25 cellular contexts compared by ENCODE assay signal in genomic region chr3:46850468-46850780, GRCh38. TPM values are rescaled to one million over a fixed set of nuclear protein-coding genes. Genes with fewer than 3 reads are reported as not detected.
"Had no signal": no experiment of that assay in that cellular context is flagged by ENCODE, and none has a peak within 500 bp of the region (broad histone marks: within the 10 kb centered on the region; RNA-seq: fewer than 3 reads in every experiment).

No MANE protein-coding gene starts in this region.

- H3K27ac Mint-ChIP-seq: endodermal cell; natural killer cell treated with Interleukin-12 subunit alpha and Interleukin-12 subunit beta and Interleukin-15 and Interleukin-18, amount 100 ng/mL, for 72 hours; stimulated activated naive B cell treated with anti-CD40 and anti-IgM and Interleukin-4, amounts not matched to agents 10 μg/mL and 1 μg/mL and 100 μg/mL, for 72 hours had no signal

- H3K4me3 Mint-ChIP-seq: endodermal cell; natural killer cell treated with Interleukin-12 subunit alpha and Interleukin-12 subunit beta and Interleukin-15 and Interleukin-18, amount 100 ng/mL, for 72 hours; stimulated activated naive B cell treated with anti-CD40 and anti-IgM and Interleukin-4, amounts not matched to agents 10 μg/mL and 1 μg/mL and 100 μg/mL, for 72 hours; stimulated activated naive CD8-positive, alpha-beta T cell treated with anti-CD3 and anti-CD28 coated beads, Interleukin-15, amount 100 ng/mL, for 72 hours had no signal

- H3K4me3 ChIP-seq: coronary artery, left lung, lung, ovary, prostate gland, right lobe of liver, thoracic aorta had no signal

- H3K4me1 ChIP-seq: prostate gland, right lobe of liver had no signal

- H3K36me3 Mint-ChIP-seq: natural killer cell treated with Interleukin-12 subunit alpha and Interleukin-12 subunit beta and Interleukin-15 and Interleukin-18, amount 100 ng/mL, for 72 hours; stimulated activated naive B cell treated with anti-CD40 and anti-IgM and Interleukin-4, amounts not matched to agents 10 μg/mL and 1 μg/mL and 100 μg/mL, for 72 hours had no signal

- H3K9me3 ChIP-seq: left lung, ovary, prostate gland, right lobe of liver, thoracic aorta had no signal

- DNase-seq: central memory CD4-positive, alpha-beta T cell; effector CD4-positive, alpha-beta T cell; erythroblast; foreskin melanocyte; hypothalamus; kidney glomerular epithelial cell; mesenchymal stem cell; midbrain; ovary; right lobe of liver; stimulated activated CD4-positive, alpha-beta T cell treated with anti-CD3 and anti-CD28 coated beads, Interleukin-2, amount 100 ng/mL, for 24 hours; stimulated activated CD4-positive, alpha-beta T cell treated with anti-CD3 and anti-CD28 coated beads, Interleukin-4, amount 100 ng/mL, for 4 hours; stimulated activated naive B cell treated with anti-CD40 and anti-IgM and Interleukin-4, amounts not matched to agents 10 μg/mL and 1 μg/mL and 100 μg/mL, for 72 hours; substantia nigra; trophoblast cell had no signal

- H3K27me3 ChIP-seq: ovary, right lobe of liver had no signal

- H3K9me3 Mint-ChIP-seq: endodermal cell; natural killer cell treated with Interleukin-12 subunit alpha and Interleukin-12 subunit beta and Interleukin-15 and Interleukin-18, amount 100 ng/mL, for 72 hours; stimulated activated naive B cell treated with anti-CD40 and anti-IgM and Interleukin-4, amounts not matched to agents 10 μg/mL and 1 μg/mL and 100 μg/mL, for 72 hours; stimulated activated naive CD8-positive, alpha-beta T cell treated with anti-CD3 and anti-CD28 coated beads, Interleukin-15, amount 100 ng/mL, for 72 hours had no signal

- H3K27ac ChIP-seq: coronary artery, left lung, ovary, prostate gland, right lobe of liver, thoracic aorta had no signal

- H3K36me3 ChIP-seq: left lung, ovary, prostate gland, right lobe of liver, thoracic aorta had no signal

- ATAC-seq: left lung; natural killer cell treated with Interleukin-12 subunit alpha and Interleukin-12 subunit beta and Interleukin-15 and Interleukin-18, amount 100 ng/mL, for 72 hours; right lobe of liver; stimulated activated naive B cell treated with anti-CD40 and anti-IgM and Interleukin-4, amounts not matched to agents 10 μg/mL and 1 μg/mL and 100 μg/mL, for 72 hours; stimulated activated naive CD8-positive, alpha-beta T cell treated with anti-CD3 and anti-CD28 coated beads, Interleukin-15, amount 100 ng/mL, for 72 hours had no signal

- H3K27me3 Mint-ChIP-seq: stimulated activated naive B cell treated with anti-CD40 and anti-IgM and Interleukin-4, amounts not matched to agents 10 μg/mL and 1 μg/mL and 100 μg/mL, for 72 hours; stimulated activated naive CD8-positive, alpha-beta T cell treated with anti-CD3 and anti-CD28 coated beads, Interleukin-15, amount 100 ng/mL, for 72 hours had no signal

RNA-seq across cellular contexts. Expression of gene MYL3, which starts 12.8 kb away (rescaled TPM):
- total RNA-seq: dermis microvascular lymphatic vessel endothelial cell; endothelial cell of umbilical vein; natural killer cell treated with Interleukin-12 subunit alpha and Interleukin-12 subunit beta and Interleukin-15 and Interleukin-18, amount 100 ng/mL, for 72 hours had no signal

RNA-seq across cellular contexts. Expression of gene PTH1R, which starts 27.1 kb away (rescaled TPM):
- total RNA-seq: natural killer cell treated with Interleukin-12 subunit alpha and Interleukin-12 subunit beta and Interleukin-15 and Interleukin-18, amount 100 ng/mL, for 72 hours had no signal
